In the genomic region with DNA sequence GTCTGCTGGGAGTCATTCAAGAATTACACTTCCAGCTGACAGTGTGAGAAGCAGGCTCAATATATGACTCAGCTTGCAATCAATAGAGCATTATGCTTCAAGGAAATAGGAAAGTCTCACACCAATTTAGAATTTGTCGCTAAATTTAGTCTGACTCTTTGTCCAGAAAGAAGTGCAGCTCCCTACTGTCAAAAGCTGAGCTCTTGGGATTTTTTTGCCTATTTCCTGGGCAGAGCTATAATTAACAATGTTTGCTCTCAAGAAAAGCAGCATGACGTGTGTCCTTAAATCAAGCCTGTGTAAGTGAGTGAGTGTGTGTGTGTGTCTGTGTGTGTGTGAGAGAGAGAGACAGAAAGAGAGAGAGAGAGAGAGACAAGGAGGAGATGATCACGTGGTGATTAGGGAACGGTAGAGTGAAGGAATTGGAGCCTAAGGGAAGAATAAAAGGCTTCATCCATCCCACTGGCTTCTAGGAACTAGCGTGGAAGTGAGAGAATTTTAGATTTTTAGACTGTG, we compare ENCODE assay signal across 8 cellular contexts. TPM values are rescaled to one million over a fixed set of nuclear protein-coding genes. Genes with fewer than 3 reads are reported as not detected.
DNase-seq lines count a peak whose midpoint lies in the region; ATAC-seq and TF ChIP-seq lines count a peak whose summit lies in the region.

No MANE protein-coding gene starts in this region.

- no peaks in the 10 kb centered on the region for H3K9me3 Mint-ChIP-seq in osteocyte (ENCODE audit: unreplicated experiment)

- no peak overlapping the region for H3K4me3 Mint-ChIP-seq in osteocyte (ENCODE audit: unreplicated experiment)

- ATAC-seq in GM19043 (IDR thresholded peaks at IDR 0.05; ENCODE audit: low read depth, unreplicated experiment) = peak; percentile 50
- ATAC-seq in HG02938 (IDR thresholded peaks at IDR 0.05; ENCODE audit: unreplicated experiment) = no peak
- no peak for ATAC-seq in GM18520 (IDR thresholded peaks at IDR 0.05; ENCODE audit: unreplicated experiment)

- no peak overlapping the region for H3K4me3 ChIP-seq in epithelial cell of esophagus (ENCODE audit: low read length)

- H3K4me1 Mint-ChIP-seq in osteocyte (ENCODE audit: unreplicated experiment) = peaks cover 17% of the 10 kb centered on the region

- peaks cover 3% of the 10 kb centered on the region for H3K27me3 Mint-ChIP-seq in osteocyte (ENCODE audit: unreplicated experiment)

- peak; percentile 52 for DNase-seq in NCI-H345 (lab: John Stamatoyannopoulos, UW)
- DNase-seq in epithelial cell of esophagus (ENCODE audit: low read depth) = peak; percentile 32
- DNase-seq in osteocyte (ENCODE audit: extremely low spot score, unreplicated experiment) = no peak
- no peak for DNase-seq in germinal center (ENCODE audit: low spot score)
- no peak for DNase-seq in SW480 (ENCODE audit: low spot score)

- TF ChIP-seq CTCF in epithelial cell of esophagus (IDR thresholded peaks at IDR 0.05; ENCODE audit: insufficient read depth, low read depth, low read length, missing control alignments) (no peak), osteocyte (IDR thresholded peaks at IDR 0.05) (no peak)

- no peaks in the 10 kb centered on the region for H3K36me3 Mint-ChIP-seq in osteocyte (ENCODE audit: unreplicated experiment)

- H3K27ac Mint-ChIP-seq in osteocyte (ENCODE audit: unreplicated experiment) = peak overlapping the region; percentile 61

RNA-seq across cellular contexts. Expression of gene SLC35G2, which starts 16.4 kb away (rescaled TPM):
- 7.1 and 7.3 TPM in 2 replicates for total RNA-seq in osteocyte

RNA-seq across cellular contexts. Expression of gene STAG1, which starts 50.4 kb away (rescaled TPM):
- total RNA-seq in osteocyte = 50.2 and 53.9 TPM in 2 replicates

RNA-seq across cellular contexts. Expression of gene NCK1, which starts 59.5 kb away (rescaled TPM):
- total RNA-seq in osteocyte = 37.3 and 38.6 TPM in 2 replicates

Comparison
In these comparisons a context has a peak if more than half of its experiments do, and no peak if none do; other contexts are left out.
1. DNase-seq: peak in NCI-H345 (single experiment) and epithelial cell of esophagus (single experiment); none in osteocyte (single experiment), germinal center (single experiment) and SW480 (single experiment).